Comparison of ENCODE assay signal across 13 cellular contexts in the genomic region with DNA sequence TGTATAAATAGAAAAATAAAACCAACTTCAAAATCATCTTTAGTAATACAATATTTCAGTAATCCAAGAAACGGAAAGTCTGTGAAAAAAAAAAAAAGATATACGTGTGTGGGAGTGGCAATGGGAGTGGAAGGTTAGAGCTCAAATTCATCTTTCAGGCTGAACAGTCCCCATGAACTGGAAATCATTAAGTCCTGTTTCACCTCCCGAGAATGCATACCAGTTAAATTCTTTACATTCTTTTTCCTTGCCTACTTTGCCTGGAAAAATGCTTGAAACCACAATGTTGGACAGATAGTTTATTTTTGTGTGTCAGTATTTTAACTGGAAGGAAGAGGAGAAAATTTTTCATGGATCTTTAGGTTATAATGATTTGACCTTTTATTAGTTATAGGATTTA.
A peak's percentile ranks its signal among the peaks of the same experiment; 100 is the strongest.
DNase-seq lines count a peak whose midpoint lies in the region; ATAC-seq and TF ChIP-seq lines count a peak whose summit lies in the region.
"Had no signal": no experiment of that assay in that cellular context is flagged by ENCODE, and none has a peak within 500 bp of the region (broad histone marks: within the 10 kb centered on the region; RNA-seq: fewer than 3 reads in every experiment).

No MANE protein-coding gene starts in this region.

- no peak overlapping the region for H3K4me3 Mint-ChIP-seq in chondrocyte (ENCODE audit: unreplicated experiment)
- no peak overlapping the region for H3K4me3 Mint-ChIP-seq in stimulated activated naive B cell treated with anti-CD40 and anti-IgM and Interleukin-4, amounts not matched to agents 10 μg/mL and 1 μg/mL and 100 μg/mL, for 72 hours
- no peak overlapping the region for H3K4me3 Mint-ChIP-seq in activated naive CD4-positive, alpha-beta T cell treated with anti-CD3 and anti-CD28 coated beads for 36 hours

- CTCF ChIA-PET in activated naive CD4-positive, alpha-beta T cell treated with anti-CD3 and anti-CD28 coated beads for 36 hours (lab: Charles Lee): interaction anchor here (0.6 kb wide), 1 partner anchor 159 kb away, joined by 3 read pairs; no protein-coding TSS in a partner anchor

- DNase-seq in AG09309 (ENCODE audit: low read depth) (peak; percentile 74), LHCN-M2 (ENCODE audit: low read depth) (peak; percentile 91), chondrocyte (ENCODE audit: low spot score) (no peak), myocyte (ENCODE audit: low read depth) (peak; percentile 52)
- no peak for DNase-seq in stimulated activated naive B cell treated with anti-CD40 and anti-IgM and Interleukin-4, amounts not matched to agents 10 μg/mL and 1 μg/mL and 100 μg/mL, for 72 hours
- no peak for DNase-seq in stimulated activated CD4-positive, alpha-beta T cell treated with anti-CD3 and anti-CD28 coated beads, Interleukin-15, amount 100 ng/mL, for 24 hours
- no peak for DNase-seq in activated CD4-positive, alpha-beta T cell treated with anti-CD3 and anti-CD28 coated beads, Interleukin-2, amount 50 U/mL, for 48 hours
- DNase-seq in activated naive CD4-positive, alpha-beta T cell treated with anti-CD3 and anti-CD28 coated beads for 36 hours: no peak
- DNase-seq: KG1; left cardiac atrium; NCI-H2107; stimulated activated CD4-positive, alpha-beta T cell treated with anti-CD3 and anti-CD28 coated beads, Interleukin-4, amount 100 ng/mL, for 1 hour had no signal

- H3K27ac Mint-ChIP-seq in chondrocyte (ENCODE audit: unreplicated experiment): peak overlapping the region; percentile 67
- no peak overlapping the region for H3K27ac Mint-ChIP-seq in stimulated activated naive B cell treated with anti-CD40 and anti-IgM and Interleukin-4, amounts not matched to agents 10 μg/mL and 1 μg/mL and 100 μg/mL, for 72 hours
- no peak overlapping the region for H3K27ac Mint-ChIP-seq in activated naive CD4-positive, alpha-beta T cell treated with anti-CD3 and anti-CD28 coated beads for 36 hours

- no peaks in the 10 kb centered on the region for H3K36me3 Mint-ChIP-seq in chondrocyte (ENCODE audit: low read depth)
- H3K36me3 Mint-ChIP-seq in stimulated activated naive B cell treated with anti-CD40 and anti-IgM and Interleukin-4, amounts not matched to agents 10 μg/mL and 1 μg/mL and 100 μg/mL, for 72 hours: no peaks in the 10 kb centered on the region
- no peaks in the 10 kb centered on the region for H3K36me3 Mint-ChIP-seq in activated naive CD4-positive, alpha-beta T cell treated with anti-CD3 and anti-CD28 coated beads for 36 hours (ENCODE audit: low read depth)

- TF ChIP-seq CTCF in AG09309 (IDR thresholded peaks at IDR 0.05; ENCODE audit: control insufficient read depth, insufficient read depth, low read depth, low read length, missing control alignments) (no peak), chondrocyte (IDR thresholded peaks at IDR 0.05) (no peak)

- intact Hi-C loops in activated naive CD4-positive, alpha-beta T cell treated with anti-CD3 and anti-CD28 coated beads for 36 hours (cut with micrococcal nuclease): no loop called here

- H3K27me3 Mint-ChIP-seq in chondrocyte (ENCODE audit: low read depth): no peaks in the 10 kb centered on the region
- H3K27me3 Mint-ChIP-seq in stimulated activated naive B cell treated with anti-CD40 and anti-IgM and Interleukin-4, amounts not matched to agents 10 μg/mL and 1 μg/mL and 100 μg/mL, for 72 hours: no peaks in the 10 kb centered on the region
- H3K27me3 Mint-ChIP-seq in activated naive CD4-positive, alpha-beta T cell treated with anti-CD3 and anti-CD28 coated beads for 36 hours (ENCODE audit: low read depth): no peaks in the 10 kb centered on the region

- no peak overlapping the region for H3K4me3 ChIP-seq in AG09309 (ENCODE audit: control insufficient read depth, low read depth, low read length)
- H3K4me3 ChIP-seq: cardiac muscle cell had no signal

- ATAC-seq in stimulated activated naive B cell treated with anti-CD40 and anti-IgM and Interleukin-4, amounts not matched to agents 10 μg/mL and 1 μg/mL and 100 μg/mL, for 72 hours (replicated peaks): no peak
- ATAC-seq: left cardiac atrium had no signal

- no peaks in the 10 kb centered on the region for H3K9me3 Mint-ChIP-seq in chondrocyte (ENCODE audit: low read depth)
- H3K9me3 Mint-ChIP-seq in stimulated activated naive B cell treated with anti-CD40 and anti-IgM and Interleukin-4, amounts not matched to agents 10 μg/mL and 1 μg/mL and 100 μg/mL, for 72 hours: peaks cover under 1 to 5% of the 10 kb centered on the region in 2 donors
- peaks cover 2% of the 10 kb centered on the region for H3K9me3 Mint-ChIP-seq in activated naive CD4-positive, alpha-beta T cell treated with anti-CD3 and anti-CD28 coated beads for 36 hours

- peaks cover 46% of the 10 kb centered on the region for H3K4me1 Mint-ChIP-seq in chondrocyte (ENCODE audit: low read depth)
- H3K4me1 Mint-ChIP-seq in stimulated activated naive B cell treated with anti-CD40 and anti-IgM and Interleukin-4, amounts not matched to agents 10 μg/mL and 1 μg/mL and 100 μg/mL, for 72 hours: peaks cover 4 to 5% of the 10 kb centered on the region in 2 donors
- no peaks in the 10 kb centered on the region for H3K4me1 Mint-ChIP-seq in activated naive CD4-positive, alpha-beta T cell treated with anti-CD3 and anti-CD28 coated beads for 36 hours (ENCODE audit: low read depth)

Comparison
In these comparisons a context has a peak if more than half of its experiments do, and no peak if none do; other contexts are left out.
1. DNase-seq: peak in AG09309 (single experiment), LHCN-M2 (single experiment) and myocyte (single experiment); none in chondrocyte (single experiment), stimulated activated naive B cell treated with anti-CD40 and anti-IgM and Interleukin-4, amounts not matched to agents 10 μg/mL and 1 μg/mL and 100 μg/mL, for 72 hours (single experiment), stimulated activated CD4-positive, alpha-beta T cell treated with anti-CD3 and anti-CD28 coated beads, Interleukin-15, amount 100 ng/mL, for 24 hours (single experiment), activated CD4-positive, alpha-beta T cell treated with anti-CD3 and anti-CD28 coated beads, Interleukin-2, amount 50 U/mL, for 48 hours (0 of 2) and activated naive CD4-positive, alpha-beta T cell treated with anti-CD3 and anti-CD28 coated beads for 36 hours (single experiment).